ENCODE assay signal across 26 cellular contexts in genomic region chr6:123587838-123588545, GRCh38. TPM values are rescaled to one million over a fixed set of nuclear protein-coding genes. Genes with fewer than 3 reads are reported as not detected.
DNase-seq lines count a peak whose midpoint lies in the region; ATAC-seq and TF ChIP-seq lines count a peak whose summit lies in the region.
"Had no signal": no experiment of that assay in that cellular context is flagged by ENCODE, and none has a peak within 500 bp of the region (broad histone marks: within the 10 kb centered on the region; RNA-seq: fewer than 3 reads in every experiment).

No MANE protein-coding gene starts in this region.

- no peak overlapping the region for H2AFZ ChIP-seq in trophoblast cell (ENCODE audit: insufficient read depth, low read length, poor library complexity)

- no peak overlapping the region for H3K4me3 ChIP-seq in epithelial cell of esophagus (ENCODE audit: low read length)
- H3K4me3 ChIP-seq in trophoblast cell (ENCODE audit: low read depth, low read length): no peak overlapping the region
- H3K4me3 ChIP-seq: BLaER1 treated with 17β-estradiol and CSF1 and Interleukin-3, amounts not matched to agents 10 nM and 100 nM; GM12878; Peyer's patch; SJSA1 had no signal

- no peak overlapping the region for H4K8ac ChIP-seq in trophoblast cell (ENCODE audit: low read depth, low read length)

- H3K14ac ChIP-seq in trophoblast cell (ENCODE audit: low read length): no peak overlapping the region

- no peaks in the 10 kb centered on the region for H3K79me2 ChIP-seq in trophoblast cell (ENCODE audit: control insufficient read depth, insufficient read depth, low read length, poor library complexity)

- H3K23ac ChIP-seq in trophoblast cell (ENCODE audit: low read length): no peak overlapping the region

- H3K4me1 ChIP-seq in trophoblast cell (ENCODE audit: control insufficient read depth in 1 of 2, insufficient read depth in 2 of 2, low read length in 2 of 2): peaks cover 0 to 3% of the 10 kb centered on the region in 2 experiments
- H3K4me1 ChIP-seq: BLaER1 treated with 17β-estradiol and CSF1 and Interleukin-3, amounts not matched to agents 10 nM and 100 nM; Caco-2; Peyer's patch; SJSA1 had no signal

- H3K4me2 ChIP-seq in trophoblast cell (ENCODE audit: low read length): no peak overlapping the region
- H3K4me2 ChIP-seq: BLaER1 treated with 17β-estradiol and CSF1 and Interleukin-3, amounts not matched to agents 10 nM and 100 nM had no signal

- H2AK5ac ChIP-seq in trophoblast cell (ENCODE audit: low read length): no peak overlapping the region

- H2BK120ac ChIP-seq in trophoblast cell (ENCODE audit: insufficient read depth, low read length, poor library complexity): no peak overlapping the region

- no peak overlapping the region for H2BK5ac ChIP-seq in trophoblast cell (ENCODE audit: low read depth, low read length, poor library complexity)

- no peak overlapping the region for H3K4ac ChIP-seq in trophoblast cell (ENCODE audit: low read depth, low read length)

- no peak for TF ChIP-seq CTCF in epithelial cell of esophagus (IDR thresholded peaks at IDR 0.05; ENCODE audit: insufficient read depth, low read depth, low read length, missing control alignments)

- intact Hi-C loops in posterior cingulate gyrus (cut with DNase I): no loop called here

- H3K27ac ChIP-seq in trophoblast cell (ENCODE audit: low read depth, low read length): peak overlapping the region; percentile 40
- H3K27ac ChIP-seq: BLaER1 treated with 17β-estradiol and CSF1 and Interleukin-3, amounts not matched to agents 10 nM and 100 nM; Peyer's patch; SJSA1 had no signal

- no CpG with 5 or more reads among the region's 4 CpGs for WGBS in trophoblast cell (ENCODE audit: extremely low coverage, insufficient coverage, insufficient read length)

- no peak overlapping the region for H4K12ac ChIP-seq in trophoblast cell (ENCODE audit: low read depth, low read length)

- H2BK12ac ChIP-seq in trophoblast cell (ENCODE audit: low read length): no peak overlapping the region

- ATAC-seq in GM21367 (IDR thresholded peaks at IDR 0.05; ENCODE audit: unreplicated experiment) (no peak), GM21360 (IDR thresholded peaks at IDR 0.05; ENCODE audit: unreplicated experiment) (no peak)
- ATAC-seq: GM12878 had no signal

- H3K27me3 ChIP-seq in trophoblast cell (ENCODE audit: insufficient read depth, low read length): no peaks in the 10 kb centered on the region
- H3K27me3 ChIP-seq: BLaER1 treated with 17β-estradiol and CSF1 and Interleukin-3, amounts not matched to agents 10 nM and 100 nM; Peyer's patch; SJSA1 had no signal

- H3K9ac ChIP-seq in trophoblast cell (ENCODE audit: low read length): no peak overlapping the region
- H3K9ac ChIP-seq: BLaER1 treated with 17β-estradiol and CSF1 and Interleukin-3, amounts not matched to agents 10 nM and 100 nM had no signal

- DNase-seq in SIG-M5 treated with dmso at 0.1 percent for 504 hours (lab: John Stamatoyannopoulos, UW; ENCODE audit: unreplicated experiment): peak; percentile 3
- DNase-seq in SIG-M5 (lab: John Stamatoyannopoulos, UW): no peak
- DNase-seq in NCI-H226: peak; percentile 4
- DNase-seq in epithelial cell of esophagus (ENCODE audit: low read depth): peak; percentile 34
- DNase-seq in trophoblast cell: peak; percentile 63 to 83
- no peak for DNase-seq in posterior cingulate gyrus
- DNase-seq: 8988T; Caco-2; CD4-positive, alpha-beta memory T cell; DMS 273 treated with DMSO at 0.1 percent for 48 hours; DMS79 treated with DMSO at 0.1 percent for 48 hours; GOT3; KBM-7; MM.1S; NCI-H1092 treated with DMSO at 0.1 percent for 48 hours; NCI-H1436 treated with DMSO at 0.1 percent for 48 hours; NCI-H1930; NCI-H2171; NCI-H524 treated with DMSO at 0.1 percent for 48 hours; NCI-H82; Peyer's patch had no signal

- no peaks in the 10 kb centered on the region for H3K36me3 ChIP-seq in trophoblast cell (ENCODE audit: control insufficient read depth in 1 of 2, insufficient read depth in 2 of 2, low read length in 2 of 2)
- H3K36me3 ChIP-seq: BLaER1 treated with 17β-estradiol and CSF1 and Interleukin-3, amounts not matched to agents 10 nM and 100 nM; Peyer's patch; SJSA1 had no signal

- no peaks in the 10 kb centered on the region for H3K79me1 ChIP-seq in trophoblast cell (ENCODE audit: low read length)

- no peak overlapping the region for H4K91ac ChIP-seq in trophoblast cell (ENCODE audit: low read depth, low read length)

- no peaks in the 10 kb centered on the region for H3K9me3 ChIP-seq in trophoblast cell (ENCODE audit: insufficient read depth, low read depth, low read length)
- H3K9me3 ChIP-seq: BLaER1 treated with 17β-estradiol and CSF1 and Interleukin-3, amounts not matched to agents 10 nM and 100 nM; Caco-2; Peyer's patch; SJSA1 had no signal

- H3K18ac ChIP-seq in trophoblast cell (ENCODE audit: low read length): no peak overlapping the region

RNA-seq across cellular contexts. Expression of gene TRDN, which starts 48.8 kb away (rescaled TPM):
- polyA plus RNA-seq in trophoblast cell (2013): 2.7 and 2.8 TPM in 2 replicates
- polyA plus RNA-seq: CD4-positive, alpha-beta memory T cell; GM12878 had no signal

Comparison
In these comparisons a context has a peak if more than half of its experiments do, and no peak if none do; other contexts are left out.
1. DNase-seq: peak in SIG-M5 treated with dmso at 0.1 percent for 504 hours (single experiment), NCI-H226 (single experiment), epithelial cell of esophagus (single experiment) and trophoblast cell (2 of 2); none in SIG-M5 (single experiment) and posterior cingulate gyrus (0 of 10).